In genomic region chr7:120951826-120952225, GRCh38 we compare ENCODE assay signal across 9 cellular contexts. TPM values are rescaled to one million over a fixed set of nuclear protein-coding genes. Genes with fewer than 3 reads are reported as not detected.
DNase-seq lines count a peak whose midpoint lies in the region; TF ChIP-seq lines count a peak whose summit lies in the region.
"Had no signal": no experiment of that assay in that cellular context is flagged by ENCODE, and none has a peak within 500 bp of the region (broad histone marks: within the 10 kb centered on the region; RNA-seq: fewer than 3 reads in every experiment).

No MANE protein-coding gene starts in this region.

- peak overlapping the region; percentile 98 for H3K9ac ChIP-seq in KMS-11
- H3K9ac ChIP-seq in neural cell (ENCODE audit: low read length): peak overlapping the region; percentile 91

- H2AFZ ChIP-seq in KMS-11 (ENCODE audit: low read depth): peak overlapping the region; percentile 62
- no peak overlapping the region for H2AFZ ChIP-seq in neural cell (ENCODE audit: low read depth, low read length)

- no peak for DNase-seq in CD4-positive, alpha-beta memory T cell
- DNase-seq in MCF 10A (ENCODE audit: unreplicated experiment): no peak
- DNase-seq in NCI-H2196 treated with DMSO at 0.1 percent for 48 hours (lab: John Stamatoyannopoulos, UW; ENCODE audit: unreplicated experiment): no peak
- no peak for DNase-seq in middle frontal gyrus (ENCODE audit: extremely low spot score, low spot score)
- no peak for DNase-seq in D341Med (ENCODE audit: low spot score)
- no peak for DNase-seq in dermis blood vessel endothelial cell
- DNase-seq: NCI-H226 had no signal

- H3K27ac ChIP-seq in CD4-positive, alpha-beta memory T cell (ENCODE audit: low read depth, low read length): peak overlapping the region; percentile 99
- H3K27ac ChIP-seq in KMS-11 (peak overlapping the region; percentile 96), neural cell (ENCODE audit: low read length) (no peak overlapping the region)

- peak overlapping the region; percentile 85 for H3K4me2 ChIP-seq in KMS-11
- peak overlapping the region; percentile 93 for H3K4me2 ChIP-seq in neural cell (ENCODE audit: low read length)

- H3K9me2 ChIP-seq in neural cell (ENCODE audit: insufficient read depth, low read length): no peaks in the 10 kb centered on the region

- no peak for TF ChIP-seq EP300 in neural cell (conservative IDR thresholded peaks at IDR 0.05; ENCODE audit: poor library complexity, severe bottlenecking)

- peak overlapping the region; percentile 67 to 93 for H3K4me3 ChIP-seq in CD4-positive, alpha-beta memory T cell (ENCODE audit: low read length in 2 of 2)
- H3K4me3 ChIP-seq in KMS-11 (IDR thresholded peaks at IDR 0.05; ENCODE audit: insufficient read depth, low read depth, low read length) (no peak overlapping the region), neural cell (ENCODE audit: low read length) (peak overlapping the region; percentile 86)

- POLR2A ChIA-PET in CD4-positive, alpha-beta memory T cell (lab: Charles Lee; ENCODE audit: partially characterized antibody): interaction anchor here (1.2 kb wide), 1 partner anchor 13 kb away, joined by 4 read pairs; no protein-coding TSS in a partner anchor
- POLR2A ChIA-PET in MCF 10A (lab: Yijun Ruan, JAX): interaction anchor here (0.6 to 1.1 kb wide), 6 partner anchors 11 to 994 kb away, joined by 3 read pairs; no protein-coding TSS in a partner anchor

- H3K36me3 ChIP-seq in CD4-positive, alpha-beta memory T cell (ENCODE audit: insufficient read depth, low read length): peaks cover 28% of the 10 kb centered on the region
- H3K36me3 ChIP-seq in KMS-11 (ENCODE audit: insufficient read depth) (peaks cover 15% of the 10 kb centered on the region; the same call in 1 of the 2 replicates), neural cell (ENCODE audit: insufficient read depth, low read length) (peaks cover 7% of the 10 kb centered on the region)

- H3K9me3 Mint-ChIP-seq in CD4-positive, alpha-beta memory T cell: peaks cover 0 to 7% (median 0%) of the 10 kb centered on the region in 8 donors
- no peaks in the 10 kb centered on the region for H3K9me3 Mint-ChIP-seq in MCF 10A (ENCODE audit: unreplicated experiment)

- intact Hi-C loops in CD4-positive, alpha-beta memory T cell (cut with micrococcal nuclease): loop anchor here (5.0 kb wide), 2 partner anchors 95 to 580 kb away; partner anchors contain the start of gene TSPAN12
- intact Hi-C loops in MCF 10A (cut with micrococcal nuclease): no loop called here

- peaks cover 13 to 42% of the 10 kb centered on the region in 2 donors for H3K36me3 Mint-ChIP-seq in CD4-positive, alpha-beta memory T cell
- peaks cover 37% of the 10 kb centered on the region for H3K36me3 Mint-ChIP-seq in MCF 10A (ENCODE audit: insufficient read depth, unreplicated experiment)

- H3F3A ChIP-seq in neural cell (ENCODE audit: insufficient read depth, low read length, poor library complexity, severe bottlenecking): no peaks in the 10 kb centered on the region

- peaks cover 17 to 40% (median 20%) of the 10 kb centered on the region in 4 donors for H3K4me1 Mint-ChIP-seq in CD4-positive, alpha-beta memory T cell
- peaks cover 8% of the 10 kb centered on the region for H3K4me1 Mint-ChIP-seq in MCF 10A (ENCODE audit: insufficient read depth, unreplicated experiment)

- TF ChIP-seq RAD21 in neural cell (conservative IDR thresholded peaks at IDR 0.05): no peak

- peak overlapping the region; percentile 91 to 99 (median 96) for H3K4me3 Mint-ChIP-seq in CD4-positive, alpha-beta memory T cell
- peak overlapping the region; percentile 94 for H3K4me3 Mint-ChIP-seq in MCF 10A (ENCODE audit: unreplicated experiment)

- H4K20me1 ChIP-seq in KMS-11 (ENCODE audit: insufficient read depth) (no peaks in the 10 kb centered on the region; the same call in 1 of the 2 replicates), neural cell (ENCODE audit: insufficient read depth) (no peaks in the 10 kb centered on the region)

- H3K27ac Mint-ChIP-seq in CD4-positive, alpha-beta memory T cell: peak overlapping the region; percentile 56 to 99 (median 99)
- H3K27ac Mint-ChIP-seq in MCF 10A (ENCODE audit: low read depth, unreplicated experiment): peak overlapping the region; percentile 98

- BruUV-seq in MCF 10A (replicated peaks; lab: Mats Ljungman, UMichigan): no TSS peak

- TF ChIP-seq CTCF in KMS-11 (conservative IDR thresholded peaks at IDR 0.05; ENCODE audit: low read depth, low read length) (no peak), MCF 10A (IDR thresholded peaks at IDR 0.05; ENCODE audit: unreplicated experiment) (no peak), neural cell (IDR thresholded peaks at IDR 0.05; ENCODE audit: poor library complexity, severe bottlenecking) (no peak)

- peaks cover 3 to 10% of the 10 kb centered on the region in 2 donors for H3K27me3 Mint-ChIP-seq in CD4-positive, alpha-beta memory T cell
- H3K27me3 Mint-ChIP-seq in MCF 10A (ENCODE audit: insufficient read depth, unreplicated experiment): peaks cover 30% of the 10 kb centered on the region

- no peaks in the 10 kb centered on the region for H3K9me3 ChIP-seq in CD4-positive, alpha-beta memory T cell (ENCODE audit: control insufficient read depth in 1 of 2, low read length in 2 of 2)
- H3K9me3 ChIP-seq in neural cell (ENCODE audit: low read length): no peaks in the 10 kb centered on the region

- peaks cover 27% of the 10 kb centered on the region for H3K4me1 ChIP-seq in CD4-positive, alpha-beta memory T cell (ENCODE audit: insufficient read depth, low read length)
- peaks cover 27% of the 10 kb centered on the region for H3K4me1 ChIP-seq in KMS-11 (ENCODE audit: low read depth, poor library complexity, severe bottlenecking)

- H3K79me2 ChIP-seq in KMS-11 (ENCODE audit: insufficient read depth, low read depth): peaks cover 31% of the 10 kb centered on the region; the same call in 1 of the 2 replicates
- H3K79me2 ChIP-seq in neural cell (replicated peaks; ENCODE audit: insufficient read depth, low read length): peaks cover 25% of the 10 kb centered on the region

- H3K27me3 ChIP-seq in CD4-positive, alpha-beta memory T cell (ENCODE audit: insufficient read depth, low read length): no peaks in the 10 kb centered on the region
- H3K27me3 ChIP-seq in KMS-11 (ENCODE audit: insufficient read depth, low read depth) (no peaks in the 10 kb centered on the region), neural cell (ENCODE audit: insufficient read depth, low read depth, low read length) (no peaks in the 10 kb centered on the region)

- CTCF ChIA-PET in CD4-positive, alpha-beta memory T cell (lab: Charles Lee; ENCODE audit: partially characterized antibody): no interaction called here
- CTCF ChIA-PET in MCF 10A (lab: Yijun Ruan, JAX): interaction anchor here (0.6 to 1.7 kb wide), 4 partner anchors 15 to 145 kb away, joined by 3 to 4 read pairs (median 4); no protein-coding TSS in a partner anchor

TF ChIP-seq in neural cell, 6 proteins besides CTCF, POLR2A, EP300 and RAD21:
- TF ChIP-seq MXI1 (conservative IDR thresholded peaks at IDR 0.05; ENCODE audit: poor library complexity, severe bottlenecking) (no peak), REST (IDR thresholded peaks at IDR 0.05; ENCODE audit: borderline replicate concordance) (no peak), TAF1 (IDR thresholded peaks at IDR 0.05; ENCODE audit: low read depth) (no peak), EZH2 (IDR thresholded peaks at IDR 0.05; ENCODE audit: borderline replicate concordance, insufficient read depth, low read length, poor library complexity, severe bottlenecking) (no peak)

RNA-seq across cellular contexts. Expression of gene ING3, which starts 1.2 kb away (rescaled TPM):
- 10 to 100 TPM; 24.1 to 26.5 TPM for total RNA-seq in CD4-positive, alpha-beta memory T cell
- polyA plus RNA-seq in CD4-positive, alpha-beta memory T cell: 10 to 100 TPM; 29.7 to 32.2 TPM
- total RNA-seq in MCF 10A (2022) (11.7 and 18.9 TPM in 2 replicates), dermis blood vessel endothelial cell (35.1 and 39.5 TPM in 2 replicates)
- polyA plus RNA-seq in neural cell: 19.4 and 19.7 TPM in 2 replicates
- polyA minus RNA-seq in neural cell: 31.9 and 41.9 TPM in 2 replicates

RNA-seq across cellular contexts. Expression of gene CPED1, which starts 36.7 kb away (rescaled TPM):
- under 1 TPM in 1 of 2 experiments, not detected in 1; 0.32 TPM for total RNA-seq in CD4-positive, alpha-beta memory T cell
- polyA plus RNA-seq in CD4-positive, alpha-beta memory T cell: not detected
- total RNA-seq in MCF 10A (2022) (not detected in 2 replicates), dermis blood vessel endothelial cell (1.9 and 2.3 TPM in 2 replicates)
- not detected in 2 replicates for polyA plus RNA-seq in neural cell
- 0.12 TPM in 1 of 2 replicates, not detected in the other for polyA minus RNA-seq in neural cell
